Comparison of ENCODE assay signal across 4 cellular contexts in genomic region chr6:165260462-165260861, GRCh38.
TF ChIP-seq lines count a peak whose summit lies in the region.

No MANE protein-coding gene starts in this region.

TF ChIP-seq in HepG2, 621 proteins besides CTCF, POLR2A, EP300 and RAD21 (continues in another document):
- TF ChIP-seq ZSCAN22 (CRISPR knock-in tag; IDR thresholded peaks at IDR 0.05), result no peak
- no peak for TF ChIP-seq SALL2 (CRISPR knock-in tag; IDR thresholded peaks at IDR 0.05)
- TF ChIP-seq U2AF2 (IDR thresholded peaks at IDR 0.05; ENCODE audit: low read depth, low read length), result no peak
- peak; percentile 80 for TF ChIP-seq MAFF (IDR thresholded peaks at IDR 0.05; ENCODE audit: low read depth, low read length)
- no peak for TF ChIP-seq GZF1 (CRISPR knock-in tag; IDR thresholded peaks at IDR 0.05)
- no peak for TF ChIP-seq ZBTB2 (CRISPR knock-in tag; IDR thresholded peaks at IDR 0.05; ENCODE audit: low read depth)
- peak; percentile 78 to 88 for TF ChIP-seq MAFK (conservative IDR thresholded peaks at IDR 0.05 in 1 of 2, IDR thresholded peaks at IDR 0.05 in 1 of 2; ENCODE audit: low read length in 2 of 2)
- no peak for TF ChIP-seq NR2F2 (IDR thresholded peaks at IDR 0.05; ENCODE audit: borderline replicate concordance, low read depth)
- no peak for TF ChIP-seq SMC3 (IDR thresholded peaks at IDR 0.05; ENCODE audit: low read length)
- no peak for TF ChIP-seq KDM6A (CRISPR knock-in tag; IDR thresholded peaks at IDR 0.05; ENCODE audit: low read depth)
- TF ChIP-seq ZGPAT (CRISPR knock-in tag; IDR thresholded peaks at IDR 0.05), result no peak
- TF ChIP-seq ZBTB8A (CRISPR knock-in tag; IDR thresholded peaks at IDR 0.05; ENCODE audit: borderline replicate concordance, low read depth), result no peak
- TF ChIP-seq PRMT3 (CRISPR knock-in tag; IDR thresholded peaks at IDR 0.05; ENCODE audit: borderline replicate concordance, low read depth), result no peak
- TF ChIP-seq ZNF550 (CRISPR knock-in tag; IDR thresholded peaks at IDR 0.05; ENCODE audit: borderline replicate concordance), result no peak
- TF ChIP-seq ZNF260 (CRISPR knock-in tag; IDR thresholded peaks at IDR 0.05; ENCODE audit: borderline replicate concordance, low read depth), result no peak
- no peak for TF ChIP-seq ZNF234 (CRISPR knock-in tag; conservative IDR thresholded peaks at IDR 0.05)
- TF ChIP-seq ARID2 (CRISPR knock-in tag; IDR thresholded peaks at IDR 0.05; ENCODE audit: borderline replicate concordance), result no peak

TF ChIP-seq in A549, 52 proteins besides CTCF, POLR2A, EP300 and RAD21:
- TF ChIP-seq MAFK (IDR thresholded peaks at IDR 0.05; ENCODE audit: partially characterized antibody) (peak; percentile 75), CHD4 (IDR thresholded peaks at IDR 0.05; ENCODE audit: borderline replicate concordance) (no peak)

TF ChIP-seq in IMR-90, 13 proteins besides CTCF, POLR2A, EP300 and RAD21:
- TF ChIP-seq MAFK (IDR thresholded peaks at IDR 0.05; ENCODE audit: low read depth, low read length) (peak; percentile 65), RFX5 (IDR thresholded peaks at IDR 0.05; ENCODE audit: low read depth, low read length) (no peak), RCOR1 (IDR thresholded peaks at IDR 0.05; ENCODE audit: insufficient replicate concordance, low read length) (no peak), SMC3 (IDR thresholded peaks at IDR 0.05; ENCODE audit: low read depth, low read length) (no peak), CEBPB (IDR thresholded peaks at IDR 0.05; ENCODE audit: low read depth, low read length) (peak; percentile 58), BHLHE40 (IDR thresholded peaks at IDR 0.05; ENCODE audit: low read depth, low read length) (no peak)

TF ChIP-seq in K562, 482 proteins besides CTCF, POLR2A, EP300 and RAD21:
- TF ChIP-seq ZNF316 (IDR thresholded peaks at IDR 0.05) (peak; percentile 38), MAFF (IDR thresholded peaks at IDR 0.05; ENCODE audit: low read length) (peak; percentile 40), MAFK (IDR thresholded peaks at IDR 0.05; ENCODE audit: low read length) (0 out of 2 replicates have a peak, but pooled peaks have one; percentile 23), CEBPG (CRISPR knock-in tag; IDR thresholded peaks at IDR 0.05) (no peak), CEBPG (tag; conservative IDR thresholded peaks at IDR 0.05 in 1 of 2, IDR thresholded peaks at IDR 0.05 in 1 of 2) (0 out of 4 replicates have a peak, but pooled peaks of 1 of the 2 experiments have one; percentile 12), CBX3 (IDR thresholded peaks at IDR 0.05; ENCODE audit: borderline replicate concordance in 1 of 2, low read length in 2 of 2) (no peak), KDM2B (CRISPR knock-in tag; IDR thresholded peaks at IDR 0.05) (no peak), CEBPB (tag; IDR thresholded peaks at IDR 0.05) (peak; percentile 60)
